ENCODE assay signal across 14 cellular contexts in the genomic region with DNA sequence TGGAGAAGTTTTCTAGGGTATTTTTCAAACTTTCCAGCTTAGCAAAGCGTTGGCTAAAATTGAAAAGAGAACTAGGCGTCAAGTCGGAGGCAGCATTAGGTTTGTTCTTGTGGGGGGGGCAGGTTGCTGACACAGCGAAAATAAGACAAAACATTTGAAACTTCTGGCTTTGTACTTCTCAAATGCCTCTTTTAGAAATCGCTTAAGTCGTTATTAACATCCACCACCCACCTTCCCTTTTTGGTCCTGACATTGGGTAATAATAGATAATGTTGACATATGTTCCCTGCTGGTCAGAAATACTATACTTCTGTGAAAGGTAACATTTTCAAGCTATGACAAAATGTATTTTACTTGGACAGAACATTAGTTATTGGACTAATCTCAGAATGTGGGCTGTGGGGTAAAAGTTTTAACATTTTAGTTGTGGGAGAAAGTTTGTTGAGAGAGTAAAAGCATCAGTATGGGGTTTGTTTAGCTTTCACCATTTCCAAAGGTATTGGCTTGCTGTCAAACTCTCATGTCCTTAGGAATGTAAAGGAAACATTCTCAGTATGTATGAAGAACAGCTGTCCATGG.
DNase-seq lines count a peak whose midpoint lies in the region; ATAC-seq and TF ChIP-seq lines count a peak whose summit lies in the region.
"Had no signal": no experiment of that assay in that cellular context is flagged by ENCODE, and none has a peak within 500 bp of the region (broad histone marks: within the 10 kb centered on the region; RNA-seq: fewer than 3 reads in every experiment).

No MANE protein-coding gene starts in this region.

- peak overlapping the region in 1 of 2 donors; percentile 61 for H3K4me3 Mint-ChIP-seq in activated T-cell treated with anti-CD3 and anti-CD28 coated beads, Interleukin-2, amount 50 U/mL, for 72 hours
- peak overlapping the region; percentile 2 for H3K4me3 Mint-ChIP-seq in central memory CD8-positive, alpha-beta T cell
- H3K4me3 Mint-ChIP-seq: HFFc6 had no signal

- ATAC-seq in activated T-cell treated with anti-CD3 and anti-CD28 coated beads, Interleukin-2, amount 50 U/mL, for 72 hours (replicated peaks in 1 of 2) = no peak
- no peak for ATAC-seq in central memory CD8-positive, alpha-beta T cell (replicated peaks; ENCODE audit: extremely low read depth, poor library complexity, severe bottlenecking)
- ATAC-seq: body of pancreas, SK-N-SH treated with all-trans-retinoic acid at 6 μM for 48 hours had no signal

- no peaks in the 10 kb centered on the region for H3K9me3 ChIP-seq in transverse colon
- H3K9me3 ChIP-seq: body of pancreas, thyroid gland had no signal

- in situ Hi-C loops in transverse colon (cut with MboI; ENCODE audit: low pct_ligation_motif_present in 1 of 4, low pct_unique_long_range_greater_than_20kb in 1 of 4, low sequenced_read_pairs in 3 of 4) = no loop called here

- TF ChIP-seq EP300 in transverse colon (IDR thresholded peaks at IDR 0.05; ENCODE audit: low read depth) = no peak

- H3K9me3 Mint-ChIP-seq in activated T-cell treated with anti-CD3 and anti-CD28 coated beads, Interleukin-2, amount 50 U/mL, for 72 hours = peaks cover 0 to 2% of the 10 kb centered on the region in 2 donors
- no peaks in the 10 kb centered on the region for H3K9me3 Mint-ChIP-seq in central memory CD8-positive, alpha-beta T cell
- H3K9me3 Mint-ChIP-seq: HFFc6 had no signal

- H3K27ac Mint-ChIP-seq in activated T-cell treated with anti-CD3 and anti-CD28 coated beads, Interleukin-2, amount 50 U/mL, for 72 hours = peak overlapping the region; percentile 77
- H3K27ac Mint-ChIP-seq in central memory CD8-positive, alpha-beta T cell (ENCODE audit: low read depth) = no peak overlapping the region
- H3K27ac Mint-ChIP-seq: HFFc6 had no signal

- no peaks in the 10 kb centered on the region for H3K4me1 ChIP-seq in transverse colon
- H3K4me1 ChIP-seq: body of pancreas, thyroid gland had no signal

- H3K27me3 ChIP-seq in transverse colon = no peaks in the 10 kb centered on the region
- H3K27me3 ChIP-seq: body of pancreas, thyroid gland had no signal

- H3K4me3 ChIP-seq in transverse colon = no peak overlapping the region
- H3K4me3 ChIP-seq: body of pancreas, thyroid gland had no signal

- H3K36me3 Mint-ChIP-seq in activated T-cell treated with anti-CD3 and anti-CD28 coated beads, Interleukin-2, amount 50 U/mL, for 72 hours (ENCODE audit: insufficient read depth in 2 of 2) = no peaks in the 10 kb centered on the region
- H3K36me3 Mint-ChIP-seq in central memory CD8-positive, alpha-beta T cell (ENCODE audit: insufficient read depth) = peaks cover 1% of the 10 kb centered on the region

- no peak for TF ChIP-seq CTCF in transverse colon (IDR thresholded peaks at IDR 0.05)

- intact Hi-C loops in transverse colon (cut with DNase I; ENCODE audit: low total_unique reads) = no loop called here

- peak overlapping the region in 1 of 4 donors; percentile 54 for H3K27ac ChIP-seq in transverse colon
- H3K27ac ChIP-seq: thyroid gland had no signal

- no peaks in the 10 kb centered on the region for H3K4me1 Mint-ChIP-seq in activated T-cell treated with anti-CD3 and anti-CD28 coated beads, Interleukin-2, amount 50 U/mL, for 72 hours (ENCODE audit: low read depth)
- peaks cover 7% of the 10 kb centered on the region for H3K4me1 Mint-ChIP-seq in central memory CD8-positive, alpha-beta T cell

- WGBS in transverse colon (ENCODE audit: low coverage in 1 of 2), 2 donors = 65 to 70% methylated on average over 6 of the region's 6 CpGs

- H3K36me3 ChIP-seq in transverse colon = no peaks in the 10 kb centered on the region
- H3K36me3 ChIP-seq: thyroid gland had no signal

- peaks cover 16% of the 10 kb centered on the region for H3K27me3 Mint-ChIP-seq in activated T-cell treated with anti-CD3 and anti-CD28 coated beads, Interleukin-2, amount 50 U/mL, for 72 hours (ENCODE audit: low read depth)
- H3K27me3 Mint-ChIP-seq in central memory CD8-positive, alpha-beta T cell = no peaks in the 10 kb centered on the region

- DNase-seq in activated T-cell treated with anti-CD3 and anti-CD28 coated beads, Interleukin-2, amount 50 U/mL, for 72 hours = no peak
- DNase-seq in activated T-cell treated with anti-CD3 and anti-CD28 coated beads, Interleukin-2, amount 50 U/mL, for 48 hours = no peak
- no peak for DNase-seq in central memory CD8-positive, alpha-beta T cell (ENCODE audit: low spot score in 2 of 2)
- DNase-seq in medulla oblongata (ENCODE audit: extremely low spot score) (peak; percentile 78), transverse colon (peak; percentile 18), superior temporal gyrus (ENCODE audit: extremely low spot score) (no peak), SW480 (ENCODE audit: low spot score) (no peak)
- no peak for DNase-seq in activated naive CD4-positive, alpha-beta T cell treated with anti-CD3 and anti-CD28 coated beads, Interleukin-2, amount 50 U/mL, for 16 hours
- DNase-seq: HFFc6; NCI-H226; stimulated activated CD4-positive, alpha-beta T cell treated with anti-CD3 and anti-CD28 coated beads, Interleukin-4, amount 100 ng/mL, for 1 hour; thyroid gland had no signal

- no peak for TF ChIP-seq POLR2A in transverse colon (IDR thresholded peaks at IDR 0.05)

Comparison
In these comparisons a context has a peak if more than half of its experiments do, and no peak if none do; other contexts are left out.
1. DNase-seq: peak in medulla oblongata (single experiment) and transverse colon (single experiment); none in activated T-cell treated with anti-CD3 and anti-CD28 coated beads, Interleukin-2, amount 50 U/mL, for 72 hours (0 of 2), activated T-cell treated with anti-CD3 and anti-CD28 coated beads, Interleukin-2, amount 50 U/mL, for 48 hours (0 of 2), central memory CD8-positive, alpha-beta T cell (0 of 2), superior temporal gyrus (single experiment), activated naive CD4-positive, alpha-beta T cell treated with anti-CD3 and anti-CD28 coated beads, Interleukin-2, amount 50 U/mL, for 16 hours (single experiment) and SW480 (single experiment).